12 cellular contexts compared by ENCODE assay signal in genomic region chr2:156574112-156574511, GRCh38.
ATAC-seq and TF ChIP-seq lines count a peak whose summit lies in the region.
"Had no signal": no experiment of that assay in that cellular context is flagged by ENCODE, and none has a peak within 500 bp of the region (broad histone marks: within the 10 kb centered on the region; RNA-seq: fewer than 3 reads in every experiment).

No MANE protein-coding gene starts in this region.

- H3K36me3 ChIP-seq in OCI-LY3 (replicated peaks; ENCODE audit: low read depth, low read length): no peaks in the 10 kb centered on the region
- H3K36me3 ChIP-seq in neutrophil: peaks cover 71% of the 10 kb centered on the region

- H3K4me1 ChIP-seq in OCI-LY3 (ENCODE audit: low read length) (peaks cover 11% of the 10 kb centered on the region), neutrophil (ENCODE audit: control insufficient read depth in 1 of 2, insufficient read depth in 1 of 2, low read depth in 1 of 2, low read length in 1 of 2) (no peaks in the 10 kb centered on the region)
- H3K4me1 ChIP-seq: SJSA1 had no signal

- H3K9me3 ChIP-seq in OCI-LY3 (ENCODE audit: insufficient read depth, low read length) (no peaks in the 10 kb centered on the region), neutrophil (no peaks in the 10 kb centered on the region)
- H3K9me3 ChIP-seq: SJSA1 had no signal

- ATAC-seq in GM18861 (IDR thresholded peaks at IDR 0.05; ENCODE audit: unreplicated experiment) (peak; percentile 45), GM21423 (IDR thresholded peaks at IDR 0.05; ENCODE audit: unreplicated experiment) (peak; percentile 39), HG03108 (IDR thresholded peaks at IDR 0.05; ENCODE audit: unreplicated experiment) (no peak), GM21390 (IDR thresholded peaks at IDR 0.05; ENCODE audit: unreplicated experiment) (no peak), GM21381 (IDR thresholded peaks at IDR 0.05; ENCODE audit: unreplicated experiment) (no peak), GM21737 (IDR thresholded peaks at IDR 0.05; ENCODE audit: unreplicated experiment) (no peak)
- ATAC-seq: CD8-positive, alpha-beta T cell; Right ventricle myocardium inferior had no signal

- no peaks in the 10 kb centered on the region for H3K79me2 ChIP-seq in OCI-LY3 (ENCODE audit: low read length)

- TF ChIP-seq CTCF in OCI-LY3 (IDR thresholded peaks at IDR 0.05; ENCODE audit: low read depth, low read length): no peak
- TF ChIP-seq CTCF in neutrophil (IDR thresholded peaks at IDR 0.05): no peak

- no peak overlapping the region for H2AFZ ChIP-seq in OCI-LY3 (ENCODE audit: low read depth, low read length)
- H2AFZ ChIP-seq: GM23248 had no signal

- no peak overlapping the region for H3K9ac ChIP-seq in OCI-LY3 (ENCODE audit: low read length)
- H3K9ac ChIP-seq: GM23248 had no signal

- H3K4me2 ChIP-seq in OCI-LY3 (ENCODE audit: low read length): peak overlapping the region; percentile 25

- no peak overlapping the region for H3K27ac ChIP-seq in OCI-LY3 (ENCODE audit: low read length)
- peak overlapping the region; percentile 55 for H3K27ac ChIP-seq in neutrophil
- H3K27ac ChIP-seq: GM23248, SJSA1 had no signal

- H3K4me3 ChIP-seq in OCI-LY3 (ENCODE audit: low read length) (no peak overlapping the region), neutrophil (ENCODE audit: low read depth in 1 of 2, low read length in 1 of 2) (no peak overlapping the region)
- H3K4me3 ChIP-seq: GM23248, SJSA1 had no signal

- no peaks in the 10 kb centered on the region for H3K27me3 ChIP-seq in OCI-LY3 (ENCODE audit: low read depth, low read length)
- H3K27me3 ChIP-seq in neutrophil: no peaks in the 10 kb centered on the region
- H3K27me3 ChIP-seq: SJSA1 had no signal

- H4K20me1 ChIP-seq in OCI-LY3 (ENCODE audit: insufficient read depth, low read length): no peaks in the 10 kb centered on the region

Comparison
In these comparisons a context has a peak if more than half of its experiments do, and no peak if none do; other contexts are left out.
1. ATAC-seq: peak in GM18861 (single experiment) and GM21423 (single experiment); none in HG03108 (single experiment), GM21390 (single experiment), GM21381 (single experiment) and GM21737 (single experiment).